15 cellular contexts compared by ENCODE assay signal in genomic region chr19:13962738-13963602, GRCh38. TPM values are rescaled to one million over a fixed set of nuclear protein-coding genes. Genes with fewer than 3 reads are reported as not detected.
A peak's percentile ranks its signal among the peaks of the same experiment; 100 is the strongest.
DNase-seq lines count a peak whose midpoint lies in the region; ATAC-seq and TF ChIP-seq lines count a peak whose summit lies in the region.
"Had no signal": no experiment of that assay in that cellular context is flagged by ENCODE, and none has a peak within 500 bp of the region (broad histone marks: within the 10 kb centered on the region; RNA-seq: fewer than 3 reads in every experiment).

No MANE protein-coding gene starts in this region.

- H2AK9ac ChIP-seq in IMR-90 (replicated peaks; ENCODE audit: low read depth, low read length, poor library complexity): peak overlapping the region; percentile 7

- H3K27ac ChIP-seq in IMR-90 (ENCODE audit: insufficient read depth, low read length) (no peak overlapping the region), esophagus muscularis mucosa (replicated peaks in 1 of 4) (peak overlapping the region in 3 of 4 donors; percentile 28 to 54 (median 40)), left lung (no peak overlapping the region), testis (peak overlapping the region; percentile 46 to 66)
- H3K27ac ChIP-seq: right lobe of liver had no signal

- BruUV-seq in IMR-90 (replicated peaks; lab: Mats Ljungman, UMichigan): no TSS peak
- no TSS peak for BruUV-seq in Caco-2 (replicated peaks; lab: Mats Ljungman, UMichigan)

- H3K56ac ChIP-seq in IMR-90 (ENCODE audit: extremely low read depth, insufficient read depth, low read length): no peak overlapping the region

- TF ChIP-seq EP300 in esophagus muscularis mucosa (IDR thresholded peaks at IDR 0.05): no peak

- no peak overlapping the region for H2BK5ac ChIP-seq in IMR-90 (ENCODE audit: low read depth, low read length, poor library complexity, severe bottlenecking)

- peak overlapping the region; percentile 28; the same call in 1 of the 2 replicates for H3K4me2 ChIP-seq in IMR-90 (ENCODE audit: low read depth, low read length)

- CTCF ChIA-PET in IMR-90 (lab: Yijun Ruan, JAX) (interaction anchor here (0.8 kb wide), 1 partner anchor 10 kb away, joined by 3 read pairs; no protein-coding TSS in a partner anchor), Caco-2 (lab: Charles Lee) (no interaction called here)
- CTCF ChIA-PET in activated CD4-positive, alpha-beta T cell treated with anti-CD3 and anti-CD28 coated beads for 36 hours (lab: Charles Lee): no interaction called here

- no peak overlapping the region for H2BK15ac ChIP-seq in IMR-90 (ENCODE audit: low read depth, low read length)

- no peaks in the 10 kb centered on the region for H3K4me1 Mint-ChIP-seq in Caco-2 (ENCODE audit: low read depth, unreplicated experiment)
- no peaks in the 10 kb centered on the region for H3K4me1 Mint-ChIP-seq in activated CD4-positive, alpha-beta T cell treated with anti-CD3 and anti-CD28 coated beads for 36 hours

- H2AK5ac ChIP-seq in IMR-90 (ENCODE audit: low read depth, low read length): no peak overlapping the region

- H3K18ac ChIP-seq in IMR-90 (ENCODE audit: low read depth, low read length): no peak overlapping the region

- no peak for TF ChIP-seq RAD21 in IMR-90 (IDR thresholded peaks at IDR 0.05; ENCODE audit: low read length)

- in situ Hi-C loops in IMR-90 (cut with MboI; ENCODE audit: low sequenced_read_pairs): no loop called here

- peaks cover 40% of the 10 kb centered on the region for H3K36me3 ChIP-seq in IMR-90 (ENCODE audit: control insufficient read depth, insufficient read depth, low read length)
- peaks cover 19 to 100% (median 88%) of the 10 kb centered on the region in 4 donors for H3K36me3 ChIP-seq in esophagus muscularis mucosa
- H3K36me3 ChIP-seq in left lung: peaks cover 0 to 100% of the 10 kb centered on the region in 2 donors
- H3K36me3 ChIP-seq in testis (ENCODE audit: low read depth, missing control alignments): no peaks in the 10 kb centered on the region
- peaks cover 3% of the 10 kb centered on the region for H3K36me3 ChIP-seq in Caco-2 (ENCODE audit: control insufficient read depth, insufficient read depth, low read length)

- ATAC-seq in IMR-90 (ENCODE audit: low read depth) (peak; percentile 72), left lung (peak; percentile 25)
- ATAC-seq in activated CD4-positive, alpha-beta T cell treated with anti-CD3 and anti-CD28 coated beads for 36 hours: no peak
- ATAC-seq: naive thymus-derived CD4-positive, alpha-beta T cell; right lobe of liver had no signal

- no peaks in the 10 kb centered on the region; the same call in 1 of the 2 replicates for H3K9me1 ChIP-seq in IMR-90 (ENCODE audit: insufficient read depth, low read length)

- no peak overlapping the region for H4K91ac ChIP-seq in IMR-90 (ENCODE audit: insufficient read depth, low read depth, low read length)

- H4K20me1 ChIP-seq in IMR-90 (ENCODE audit: insufficient read depth, low read length): peaks cover 7% of the 10 kb centered on the region

- no peak overlapping the region for H3K23ac ChIP-seq in IMR-90 (ENCODE audit: low read depth, low read length)

- H3K9ac ChIP-seq in IMR-90 (ENCODE audit: low read depth, low read length): no peak overlapping the region

- no peak overlapping the region for H3K4me3 Mint-ChIP-seq in Caco-2 (ENCODE audit: unreplicated experiment)
- no peak overlapping the region for H3K4me3 Mint-ChIP-seq in activated CD4-positive, alpha-beta T cell treated with anti-CD3 and anti-CD28 coated beads for 36 hours
- H3K4me3 Mint-ChIP-seq: CD4-positive, alpha-beta memory T cell; dendritic cell treated with granulocyte-macrophage colony-stimulating factor and Interleukin-4, amounts not matched to agents 40 ng/mL and 50 ng/mL, for 4 days; naive thymus-derived CD4-positive, alpha-beta T cell; T-cell had no signal

- peak overlapping the region; percentile 4 for H2AFZ ChIP-seq in IMR-90 (replicated peaks; ENCODE audit: low read length, poor library complexity)

- H3K27me3 ChIP-seq in IMR-90 (ENCODE audit: control insufficient read depth, insufficient read depth, low read length) (no peaks in the 10 kb centered on the region), esophagus muscularis mucosa (no peaks in the 10 kb centered on the region), left lung (no peaks in the 10 kb centered on the region), testis (no peaks in the 10 kb centered on the region), Caco-2 (replicated peaks; ENCODE audit: control insufficient read depth, insufficient read depth, low read length) (no peaks in the 10 kb centered on the region)
- H3K27me3 ChIP-seq: right lobe of liver had no signal

- POLR2A ChIA-PET in IMR-90 (lab: Charles Lee; ENCODE audit: unreplicated experiment): no interaction called here
- POLR2A ChIA-PET in Caco-2 (lab: Charles Lee): no interaction called here
- POLR2A ChIA-PET in activated CD4-positive, alpha-beta T cell treated with anti-CD3 and anti-CD28 coated beads for 36 hours (lab: Charles Lee): no interaction called here

- H3K4me1 ChIP-seq in IMR-90 (ENCODE audit: control insufficient read depth, insufficient read depth, low read length) (peaks cover 9% of the 10 kb centered on the region), esophagus muscularis mucosa (peaks cover 0 to 20% (median 18%) of the 10 kb centered on the region in 4 donors), left lung (no peaks in the 10 kb centered on the region), testis (peaks cover 3% of the 10 kb centered on the region), Caco-2 (no peaks in the 10 kb centered on the region)
- H3K4me1 ChIP-seq: right lobe of liver had no signal

- H2BK20ac ChIP-seq in IMR-90 (ENCODE audit: low read depth, low read length): no peak overlapping the region

- H3K4ac ChIP-seq in IMR-90 (ENCODE audit: low read depth, low read length): no peak overlapping the region

- TF ChIP-seq CTCF in IMR-90 (conservative IDR thresholded peaks at IDR 0.05; ENCODE audit: low read depth, low read length) (no peak), esophagus muscularis mucosa (IDR thresholded peaks at IDR 0.05) (no peak), left lung (IDR thresholded peaks at IDR 0.05) (no peak), testis (IDR thresholded peaks at IDR 0.05) (no peak), Caco-2 (IDR thresholded peaks at IDR 0.05; ENCODE audit: insufficient read depth in 1 of 2, low read depth in 1 of 2, low read length in 1 of 2, severe bottlenecking in 1 of 2, unreplicated experiment in 1 of 2) (no peak)

- H3K4me3 ChIP-seq in IMR-90 (ENCODE audit: insufficient read depth, low read depth, low read length) (no peak overlapping the region), esophagus muscularis mucosa (peak overlapping the region; percentile 40 to 54 (median 44)), left lung (no peak overlapping the region), testis (peak overlapping the region; percentile 21 to 47), Caco-2 (ENCODE audit: low read depth, low read length) (no peak overlapping the region)
- H3K4me3 ChIP-seq: right lobe of liver had no signal

- dilution Hi-C loops in IMR-90 (cut with HindIII; ENCODE audit: low sequenced_read_pairs, unreplicated experiment): no loop called here

- TF ChIP-seq POLR2A in IMR-90 (IDR thresholded peaks at IDR 0.05; ENCODE audit: low read depth, low read length) (no peak), esophagus muscularis mucosa (IDR thresholded peaks at IDR 0.05; ENCODE audit: low read depth) (no peak), testis (IDR thresholded peaks at IDR 0.05) (no peak)

- H3K27ac Mint-ChIP-seq in Caco-2 (ENCODE audit: unreplicated experiment): no peak overlapping the region
- no peak overlapping the region for H3K27ac Mint-ChIP-seq in activated CD4-positive, alpha-beta T cell treated with anti-CD3 and anti-CD28 coated beads for 36 hours
- H3K27ac Mint-ChIP-seq: CD4-positive, alpha-beta memory T cell; dendritic cell treated with granulocyte-macrophage colony-stimulating factor and Interleukin-4, amounts not matched to agents 40 ng/mL and 50 ng/mL, for 4 days; naive thymus-derived CD4-positive, alpha-beta T cell; T-cell had no signal

- H4K5ac ChIP-seq in IMR-90 (ENCODE audit: low read depth, low read length): no peak overlapping the region

- H4K8ac ChIP-seq in IMR-90 (ENCODE audit: low read depth in 2 of 2, low read length in 2 of 2): no peak overlapping the region; a peak in 1 of 4 replicates

- H3K79me1 ChIP-seq in IMR-90 (ENCODE audit: low read depth in 1 of 2, low read length in 2 of 2): peaks cover 0 to 8% of the 10 kb centered on the region in 2 experiments; a peak in 1 of 4 replicates

- peaks cover 34% of the 10 kb centered on the region for H3K36me3 Mint-ChIP-seq in Caco-2 (ENCODE audit: insufficient read depth, unreplicated experiment)
- peaks cover 18% of the 10 kb centered on the region for H3K36me3 Mint-ChIP-seq in activated CD4-positive, alpha-beta T cell treated with anti-CD3 and anti-CD28 coated beads for 36 hours (ENCODE audit: low read depth)

- H3K9me3 ChIP-seq in IMR-90 (ENCODE audit: control insufficient read depth, insufficient read depth, low read length) (no peaks in the 10 kb centered on the region), esophagus muscularis mucosa (no peaks in the 10 kb centered on the region), left lung (no peaks in the 10 kb centered on the region), testis (no peaks in the 10 kb centered on the region), Caco-2 (no peaks in the 10 kb centered on the region)
- H3K9me3 ChIP-seq: right lobe of liver had no signal

- H3K9me3 Mint-ChIP-seq in Caco-2 (ENCODE audit: unreplicated experiment): no peaks in the 10 kb centered on the region
- H3K9me3 Mint-ChIP-seq in activated CD4-positive, alpha-beta T cell treated with anti-CD3 and anti-CD28 coated beads for 36 hours (ENCODE audit: low read depth): no peaks in the 10 kb centered on the region
- H3K9me3 Mint-ChIP-seq: CD4-positive, alpha-beta memory T cell; dendritic cell treated with granulocyte-macrophage colony-stimulating factor and Interleukin-4, amounts not matched to agents 40 ng/mL and 50 ng/mL, for 4 days; naive thymus-derived CD4-positive, alpha-beta T cell; T-cell had no signal

- peak; percentile 60 for DNase-seq in IMR-90
- DNase-seq in esophagus muscularis mucosa (ENCODE audit: extremely low spot score): no peak
- DNase-seq in left lung: peak in 1 of 2 donors; percentile 76
- peak; percentile 35 for DNase-seq in testis
- no peak for DNase-seq in stimulated activated naive CD4-positive, alpha-beta T cell (lab: John Stamatoyannopoulos, UW)
- no peak for DNase-seq in Caco-2
- DNase-seq in activated CD4-positive, alpha-beta T cell treated with anti-CD3 and anti-CD28 coated beads for 36 hours: no peak
- DNase-seq: CD4-positive, alpha-beta memory T cell; naive thymus-derived CD4-positive, alpha-beta T cell; NCI-H1105 treated with DMSO at 0.1 percent for 48 hours; NCI-H446 treated with DMSO at 0.1 percent for 48 hours; OCI-M1; T-cell had no signal

- intact Hi-C loops in IMR-90 (cut with micrococcal nuclease) (no loop called here), esophagus muscularis mucosa (cut with DNase I) (no loop called here), left lung (cut with DNase I) (no loop called here), testis (cut with DNase I; ENCODE audit: low total_unique reads) (no loop called here), Caco-2 (cut with micrococcal nuclease; ENCODE audit: unreplicated experiment) (no loop called here)
- intact Hi-C loops in activated CD4-positive, alpha-beta T cell treated with anti-CD3 and anti-CD28 coated beads for 36 hours (cut with DNase I, micrococcal nuclease): no loop called here

- H3K14ac ChIP-seq in IMR-90 (replicated peaks; ENCODE audit: low read depth, low read length): no peak overlapping the region

- H3K27me3 Mint-ChIP-seq in Caco-2 (ENCODE audit: insufficient read depth, unreplicated experiment): no peaks in the 10 kb centered on the region
- H3K27me3 Mint-ChIP-seq in activated CD4-positive, alpha-beta T cell treated with anti-CD3 and anti-CD28 coated beads for 36 hours: no peaks in the 10 kb centered on the region
- H3K27me3 Mint-ChIP-seq: CD4-positive, alpha-beta memory T cell; dendritic cell treated with granulocyte-macrophage colony-stimulating factor and Interleukin-4, amounts not matched to agents 40 ng/mL and 50 ng/mL, for 4 days; naive thymus-derived CD4-positive, alpha-beta T cell; T-cell had no signal

- H2BK120ac ChIP-seq in IMR-90 (ENCODE audit: low read depth, low read length): no peak overlapping the region

- WGBS in IMR-90 (ENCODE audit: extremely low coverage in 2 of 2, insufficient read length in 1 of 2), 2 experiments: 39% methylated on average over 52 of the region's 83 CpGs; no CpG with 5 or more reads in 1 of the 2 experiments
- 63% methylated on average over 53 of the region's 83 CpGs for WGBS in esophagus muscularis mucosa
- 38 to 61% methylated on average over 34 to 69 of the region's 83 CpGs for WGBS in testis, 2 donors

RNA-seq across cellular contexts. Expression of gene DCAF15, which starts 10.7 kb away (rescaled TPM):
- total RNA-seq in IMR-90 (2012; rRNA removed) (6.8 and 7.5 TPM in 2 replicates), esophagus muscularis mucosa (10 to 100 TPM in 3 of 4 donors, 1 to 10 TPM in 1; 9.8 to 23.9 (median 13.4) TPM), left lung (10 to 100 TPM; 20.2 to 32.5 TPM), testis (10 to 100 TPM; 79.3 to 82.6 TPM), Caco-2 (2022) (41.1 and 43.0 TPM in 2 replicates)
- polyA plus RNA-seq in IMR-90 (2012; rRNA removed) (31.0 and 31.9 TPM in 2 replicates), testis (ENCODE audit: insufficient read depth, low read depth, low replicate concordance) (151 TPM)
- 12.6 and 27.6 TPM in 2 replicates for polyA plus RNA-seq in IMR-90 (2012; cell fraction: cytosol; rRNA removed)
- 116 and 298 TPM in 2 replicates for polyA plus RNA-seq in IMR-90 (2012; cell fraction: nucleus; rRNA removed; ENCODE audit: low replicate concordance)
- total RNA-seq in activated CD4-positive, alpha-beta T cell treated with anti-CD3 and anti-CD28 coated beads for 36 hours: 10 to 100 TPM; 55.8 to 61.6 TPM

RNA-seq across cellular contexts. Expression of gene PODNL1, which starts 24.8 kb away (rescaled TPM):
- total RNA-seq in IMR-90 (2012; rRNA removed): under 0.01 TPM in 2 replicates
- polyA plus RNA-seq in IMR-90 (2012; rRNA removed): 2.3 and 2.4 TPM in 2 replicates
- 4.0 and 5.7 TPM in 2 replicates for polyA plus RNA-seq in IMR-90 (2012; cell fraction: cytosol; rRNA removed)
- 2.6 and 6.9 TPM in 2 replicates for polyA plus RNA-seq in IMR-90 (2012; cell fraction: nucleus; rRNA removed; ENCODE audit: low replicate concordance)
- total RNA-seq in esophagus muscularis mucosa: under 1 TPM in 2 of 4 donors, not detected in 2; 0.66 to 0.69 TPM
- 10 to 100 TPM in 1 of 2 donors, 1 to 10 TPM in 1; 1.3 to 17.9 TPM for total RNA-seq in left lung
- total RNA-seq in testis: 10 to 100 TPM; 12.6 to 14.6 TPM
- 5.8 TPM for polyA plus RNA-seq in testis (ENCODE audit: insufficient read depth, low read depth, low replicate concordance)
- total RNA-seq in Caco-2 (2022): 0.72 TPM in 1 of 2 replicates, not detected in the other
- under 1 TPM; 0.25 to 0.46 TPM for total RNA-seq in activated CD4-positive, alpha-beta T cell treated with anti-CD3 and anti-CD28 coated beads for 36 hours
- total RNA-seq: CD4-positive, alpha-beta memory T cell had no signal
- polyA plus RNA-seq: CD4-positive, alpha-beta memory T cell had no signal

RNA-seq across cellular contexts. Expression of gene RFX1, which starts 43.1 kb away (rescaled TPM):
- total RNA-seq in IMR-90 (2012; rRNA removed): 0.36 and 0.83 TPM in 2 replicates
- 3.1 TPM in 2 replicates for polyA plus RNA-seq in IMR-90 (2012; rRNA removed)
- 1.9 and 3.0 TPM in 2 replicates for polyA plus RNA-seq in IMR-90 (2012; cell fraction: cytosol; rRNA removed)
- polyA plus RNA-seq in IMR-90 (2012; cell fraction: nucleus; rRNA removed; ENCODE audit: low replicate concordance): 6.2 and 20.2 TPM in 2 replicates
- total RNA-seq in esophagus muscularis mucosa: 1 to 10 TPM; 2.9 to 8.9 (median 4.5) TPM
- total RNA-seq in left lung: 10 to 100 TPM; 16.3 to 17.4 TPM
- total RNA-seq in testis: 10 to 100 TPM; 18.3 to 24.2 TPM
- polyA plus RNA-seq in testis (ENCODE audit: insufficient read depth, low read depth, low replicate concordance): 40.9 TPM
- 11.5 and 13.4 TPM in 2 replicates for total RNA-seq in Caco-2 (2022)
- 10 to 100 TPM; 14.2 to 15.3 TPM for total RNA-seq in activated CD4-positive, alpha-beta T cell treated with anti-CD3 and anti-CD28 coated beads for 36 hours

RNA-seq across cellular contexts. Expression of gene CC2D1A, which starts 57.0 kb away (rescaled TPM):
- total RNA-seq in IMR-90 (2012; rRNA removed) (3.9 and 4.1 TPM in 2 replicates), esophagus muscularis mucosa (10 to 100 TPM; 22.9 to 42.8 (median 33.6) TPM), left lung (10 to 100 TPM; 30.8 to 33.7 TPM), testis (10 to 100 TPM; 56.6 to 62.7 TPM), Caco-2 (2022) (48.2 and 49.4 TPM in 2 replicates)
- polyA plus RNA-seq in IMR-90 (2012; rRNA removed) (12.4 and 14.7 TPM in 2 replicates), testis (ENCODE audit: insufficient read depth, low read depth, low replicate concordance) (31.0 TPM)
- polyA plus RNA-seq in IMR-90 (2012; cell fraction: cytosol; rRNA removed): 13.0 and 18.1 TPM in 2 replicates
- 70.8 and 113 TPM in 2 replicates for polyA plus RNA-seq in IMR-90 (2012; cell fraction: nucleus; rRNA removed; ENCODE audit: low replicate concordance)
- total RNA-seq in activated CD4-positive, alpha-beta T cell treated with anti-CD3 and anti-CD28 coated beads for 36 hours: 10 to 100 TPM; 30.2 to 34.3 TPM

RNA-seq across cellular contexts. Expression of gene BRME1, which starts 57.1 kb away (rescaled TPM):
- total RNA-seq in IMR-90 (2012; rRNA removed) (0.18 and 0.28 TPM in 2 replicates), esophagus muscularis mucosa (1 to 10 TPM in 1 of 4 donors, under 1 TPM in 3; 0.42 to 1.1 (median 0.78) TPM), left lung (1 to 10 TPM; 3.7 to 4.2 TPM), testis (10 to 100 TPM; 26.3 to 48.9 TPM), Caco-2 (2022) (17.3 and 17.4 TPM in 2 replicates)
- polyA plus RNA-seq in IMR-90 (2012; rRNA removed) (0.38 and 0.56 TPM in 2 replicates), testis (ENCODE audit: insufficient read depth, low read depth, low replicate concordance) (17.8 TPM)
- 0.03 and 0.48 TPM in 2 replicates for polyA plus RNA-seq in IMR-90 (2012; cell fraction: cytosol; rRNA removed)
- polyA plus RNA-seq in IMR-90 (2012; cell fraction: nucleus; rRNA removed; ENCODE audit: low replicate concordance): 0.92 and 1.6 TPM in 2 replicates
- total RNA-seq in activated CD4-positive, alpha-beta T cell treated with anti-CD3 and anti-CD28 coated beads for 36 hours: 1 to 10 TPM; 5.3 to 5.5 TPM

Comparison
In these comparisons a context has a peak if more than half of its experiments do, and no peak if none do; other contexts are left out.
1. DNase-seq: peak in IMR-90 (single experiment) and testis (single experiment); none in esophagus muscularis mucosa (single experiment), stimulated activated naive CD4-positive, alpha-beta T cell (0 of 6), Caco-2 (0 of 2) and activated CD4-positive, alpha-beta T cell treated with anti-CD3 and anti-CD28 coated beads for 36 hours (single experiment).
2. H3K27ac ChIP-seq: peak in esophagus muscularis mucosa (3 of 4) and testis (2 of 2); none in IMR-90 (single experiment) and left lung (0 of 2).
3. H3K4me3 ChIP-seq: peak in esophagus muscularis mucosa (4 of 4) and testis (2 of 2); none in IMR-90 (single experiment), left lung (0 of 2) and Caco-2 (single experiment).